ENCODE assay signal across 16 cellular contexts in genomic region chr12:81162725-81163124, GRCh38.
DNase-seq lines count a peak whose midpoint lies in the region; ATAC-seq and TF ChIP-seq lines count a peak whose summit lies in the region.
"Had no signal": no experiment of that assay in that cellular context is flagged by ENCODE, and none has a peak within 500 bp of the region (broad histone marks: within the 10 kb centered on the region; RNA-seq: fewer than 3 reads in every experiment).

No MANE protein-coding gene starts in this region.

- peak; percentile 22 to 24 for ATAC-seq in upper lobe of left lung (ENCODE audit: low FRiP score in 2 of 2)

- no peaks in the 10 kb centered on the region; a peak in 1 of 7 replicates for H3K36me3 Mint-ChIP-seq in H9 (ENCODE audit: insufficient read depth in 1 of 3, low read depth in 3 of 3)
- H3K36me3 Mint-ChIP-seq in endodermal cell (ENCODE audit: low read depth) = peaks cover 8% of the 10 kb centered on the region
- H3K36me3 Mint-ChIP-seq in neural crest cell (ENCODE audit: low read depth) = no peaks in the 10 kb centered on the region
- H3K36me3 Mint-ChIP-seq: CD8-positive, alpha-beta memory T cell had no signal

- H3K36me3 ChIP-seq in endodermal cell (ENCODE audit: control insufficient read depth, insufficient read depth, low read length) (peaks cover 48% of the 10 kb centered on the region), upper lobe of left lung (no peaks in the 10 kb centered on the region), adrenal gland (replicated peaks in 1 of 2) (no peaks in the 10 kb centered on the region)
- H3K36me3 ChIP-seq: BLaER1 had no signal

- H3K27ac ChIP-seq in H9 (ENCODE audit: insufficient read length, low read depth, low read length) = no peak overlapping the region
- H3K27ac ChIP-seq in endodermal cell (ENCODE audit: low read depth, low read length) = no peak overlapping the region
- H3K27ac ChIP-seq in upper lobe of left lung = no peak overlapping the region
- H3K27ac ChIP-seq in adrenal gland = no peak overlapping the region
- H3K27ac ChIP-seq: BLaER1, GM23248 had no signal

- no peaks in the 10 kb centered on the region for H3K79me2 ChIP-seq in H9 (ENCODE audit: insufficient read depth, low read length)

- no peak overlapping the region for H3K56ac ChIP-seq in H9 (ENCODE audit: insufficient read length, low read depth, low read length)

- H2AFZ ChIP-seq in H9 (ENCODE audit: low read length) = no peak overlapping the region
- H2AFZ ChIP-seq: GM23248 had no signal

- no peak overlapping the region for H3K23ac ChIP-seq in H9 (ENCODE audit: insufficient read length, low read depth, low read length)

- no peak for TF ChIP-seq EP300 in upper lobe of left lung (IDR thresholded peaks at IDR 0.05)

- H2AK5ac ChIP-seq in H9 (ENCODE audit: insufficient read length, low read length) = no peak overlapping the region

- no peaks in the 10 kb centered on the region for H3K27me3 ChIP-seq in H9 (ENCODE audit: insufficient read depth, low read length)
- H3K27me3 ChIP-seq in endodermal cell (ENCODE audit: control insufficient read depth, insufficient read depth, low read length, poor library complexity, severe bottlenecking) = no peaks in the 10 kb centered on the region
- no peaks in the 10 kb centered on the region for H3K27me3 ChIP-seq in upper lobe of left lung
- no peaks in the 10 kb centered on the region for H3K27me3 ChIP-seq in adrenal gland
- H3K27me3 ChIP-seq: BLaER1 had no signal

- no peaks in the 10 kb centered on the region for H3K79me1 ChIP-seq in H9 (ENCODE audit: insufficient read depth, low read depth, low read length, poor library complexity, severe bottlenecking)

- no peaks in the 10 kb centered on the region for H3K9me3 Mint-ChIP-seq in H9
- H3K9me3 Mint-ChIP-seq in endodermal cell = no peaks in the 10 kb centered on the region
- H3K9me3 Mint-ChIP-seq in neural crest cell = no peaks in the 10 kb centered on the region

- H3K4me1 ChIP-seq in H9 (ENCODE audit: insufficient read depth, low read length) = peaks cover 5% of the 10 kb centered on the region; the same call in 1 of the 2 replicates
- peaks cover 10% of the 10 kb centered on the region for H3K4me1 ChIP-seq in endodermal cell (ENCODE audit: control insufficient read depth, insufficient read depth, low read length)
- no peaks in the 10 kb centered on the region for H3K4me1 ChIP-seq in upper lobe of left lung
- H3K4me1 ChIP-seq in adrenal gland (replicated peaks in 1 of 2) = no peaks in the 10 kb centered on the region
- H3K4me1 ChIP-seq: BLaER1 had no signal

- no peak overlapping the region for H2BK15ac ChIP-seq in H9 (ENCODE audit: low read depth, low read length)

- H2BK120ac ChIP-seq in H9 (ENCODE audit: low read depth, low read length, poor library complexity, severe bottlenecking) = no peak overlapping the region

- DNase-seq in H9 = peak; percentile 27
- peak; percentile 53 for DNase-seq in endodermal cell
- no peak for DNase-seq in neural crest cell (ENCODE audit: low read depth, low spot score)
- DNase-seq in upper lobe of left lung = peak in 1 of 2 donors; percentile 22
- DNase-seq in adrenal gland = no peak
- no peak for DNase-seq in central memory CD4-positive, alpha-beta T cell
- DNase-seq in NCI-H526 (lab: John Stamatoyannopoulos, UW) = no peak
- DNase-seq: 8988T; AML-193; Caco-2; CD8-positive, alpha-beta memory T cell; DND-41; GDM1; GM23248; H7 had no signal

- WGBS in H9 (ENCODE audit: extremely low coverage, insufficient read length, low lambda C conversion rate) = no CpG with 5 or more reads among the region's 4 CpGs
- WGBS in endodermal cell (ENCODE audit: insufficient coverage in 1 of 2, insufficient read length in 1 of 2), 2 experiments = 96 to 100% methylated on average over 1 to 4 of the region's 4 CpGs
- WGBS in upper lobe of left lung, 2 donors = 76 to 87% methylated on average over 3 to 4 of the region's 4 CpGs
- 82 to 89% (median 88%) methylated on average over 4 of the region's 4 CpGs; no CpG with 5 or more reads in 1 of the 4 donors for WGBS in adrenal gland, 4 donors

- H3K27me3 Mint-ChIP-seq in H9 (ENCODE audit: low read depth) (no peaks in the 10 kb centered on the region), endodermal cell (ENCODE audit: insufficient read depth) (no peaks in the 10 kb centered on the region), neural crest cell (ENCODE audit: low read depth) (no peaks in the 10 kb centered on the region)
- H3K27me3 Mint-ChIP-seq: CD8-positive, alpha-beta memory T cell had no signal

- H2BK12ac ChIP-seq in H9 (ENCODE audit: insufficient read length, low read depth, low read length) = no peak overlapping the region

- no peaks in the 10 kb centered on the region for H3K23me2 ChIP-seq in H9 (ENCODE audit: insufficient read length, low read depth, low read length, poor library complexity, severe bottlenecking)

- peak overlapping the region in 1 of 3 experiments; percentile 22; a peak in 1 of 7 replicates for H3K27ac Mint-ChIP-seq in H9
- H3K27ac Mint-ChIP-seq in endodermal cell = no peak overlapping the region
- peak overlapping the region; percentile 43 for H3K27ac Mint-ChIP-seq in neural crest cell (ENCODE audit: unreplicated experiment)
- H3K27ac Mint-ChIP-seq: CD8-positive, alpha-beta memory T cell had no signal

- no peaks in the 10 kb centered on the region for H4K20me1 ChIP-seq in H9 (ENCODE audit: control insufficient read depth, insufficient read depth, insufficient read length)
- H4K20me1 ChIP-seq: BLaER1 had no signal

- H3K18ac ChIP-seq in H9 (ENCODE audit: insufficient read length, low read depth, low read length) = no peak overlapping the region

- no peak overlapping the region for H4K5ac ChIP-seq in H9 (ENCODE audit: insufficient read length, low read depth, low read length)

- H3K9ac ChIP-seq in H9 (ENCODE audit: extremely low read depth, insufficient read length, low read length) (no peak overlapping the region), endodermal cell (ENCODE audit: extremely low read depth, low read length, poor library complexity, severe bottlenecking) (no peak overlapping the region)
- H3K9ac ChIP-seq: BLaER1, GM23248 had no signal

- H3K4me3 ChIP-seq in endodermal cell (ENCODE audit: low read length) = no peak overlapping the region
- H3K4me3 ChIP-seq in upper lobe of left lung = no peak overlapping the region
- H3K4me3 ChIP-seq in adrenal gland = no peak overlapping the region
- H3K4me3 ChIP-seq: BLaER1, GM23248 had no signal

- H4K91ac ChIP-seq in H9 (ENCODE audit: insufficient read length, low read depth, low read length) = no peak overlapping the region

- no peak for TF ChIP-seq CTCF in H9 (conservative IDR thresholded peaks at IDR 0.05)
- no peak for TF ChIP-seq CTCF in endodermal cell (conservative IDR thresholded peaks at IDR 0.05)
- no peak for TF ChIP-seq CTCF in neural crest cell (conservative IDR thresholded peaks at IDR 0.05)
- TF ChIP-seq CTCF in upper lobe of left lung (IDR thresholded peaks at IDR 0.05) = no peak
- TF ChIP-seq CTCF in adrenal gland (IDR thresholded peaks at IDR 0.05) = no peak

- H3K4me3 Mint-ChIP-seq in H9 = no peak overlapping the region
- H3K4me3 Mint-ChIP-seq in endodermal cell = no peak overlapping the region
- H3K4me3 Mint-ChIP-seq in neural crest cell = no peak overlapping the region
- H3K4me3 Mint-ChIP-seq: CD8-positive, alpha-beta memory T cell had no signal

- H3K14ac ChIP-seq in H9 (ENCODE audit: insufficient read depth, low read length) = no peak overlapping the region

- H3K4me2 ChIP-seq in H9 (ENCODE audit: insufficient read depth, insufficient read length, low read length) = no peak overlapping the region
- H3K4me2 ChIP-seq: BLaER1 had no signal

- TF ChIP-seq POLR2A in upper lobe of left lung (IDR thresholded peaks at IDR 0.05) (no peak), adrenal gland (IDR thresholded peaks at IDR 0.05) (no peak)

- H3K9me3 ChIP-seq in H9 (ENCODE audit: control insufficient read depth, low read depth, low read length) (no peaks in the 10 kb centered on the region), endodermal cell (ENCODE audit: control insufficient read depth, low read length) (peaks cover 8% of the 10 kb centered on the region), upper lobe of left lung (no peaks in the 10 kb centered on the region), adrenal gland (replicated peaks in 1 of 3) (no peaks in the 10 kb centered on the region)

- H3K4me1 Mint-ChIP-seq in H9 (peaks cover 0 to 4% of the 10 kb centered on the region in 2 experiments; a peak in 1 of 4 replicates), endodermal cell (peaks cover 16% of the 10 kb centered on the region), neural crest cell (no peaks in the 10 kb centered on the region)
- H3K4me1 Mint-ChIP-seq: CD8-positive, alpha-beta memory T cell had no signal

- no peak overlapping the region for H3K4ac ChIP-seq in H9 (ENCODE audit: low read depth, low read length)

- intact Hi-C loops in adrenal gland (cut with DNase I) = no loop called here

- H2BK20ac ChIP-seq in H9 (ENCODE audit: low read depth, low read length, poor library complexity, severe bottlenecking) = no peak overlapping the region

- H3T11ph ChIP-seq in H9 (ENCODE audit: low read length) = no peak overlapping the region

- H4K8ac ChIP-seq in H9 (replicated peaks; ENCODE audit: insufficient read length, low read depth, low read length) = no peak overlapping the region

- H2BK5ac ChIP-seq in H9 (ENCODE audit: insufficient read length, low read length) = no peak overlapping the region

Comparison
In these comparisons a context has a peak if more than half of its experiments do, and no peak if none do; other contexts are left out.
1. DNase-seq: peak in H9 (single experiment) and endodermal cell (single experiment); none in neural crest cell (single experiment), adrenal gland (0 of 7), central memory CD4-positive, alpha-beta T cell (single experiment) and NCI-H526 (0 of 2).